8 cellular contexts compared by ENCODE assay signal in genomic region chr7:39952378-39952777, GRCh38. TPM values are rescaled to one million over a fixed set of nuclear protein-coding genes. Genes with fewer than 3 reads are reported as not detected.
A peak's percentile ranks its signal among the peaks of the same experiment; 100 is the strongest.
DNase-seq lines count a peak whose midpoint lies in the region; ATAC-seq, FAIRE-seq and TF ChIP-seq lines count a peak whose summit lies in the region.

No MANE protein-coding gene starts in this region.

- no peaks in the 10 kb centered on the region for H3K9me3 ChIP-seq in HEK293 (ENCODE audit: control insufficient read depth, insufficient read depth, low read depth, low read length)
- H3K9me3 ChIP-seq in keratinocyte (ENCODE audit: control insufficient read depth, low read depth, low read length): no peaks in the 10 kb centered on the region
- no peaks in the 10 kb centered on the region for H3K9me3 ChIP-seq in upper lobe of left lung

- peaks cover 3% of the 10 kb centered on the region for H4K20me1 ChIP-seq in keratinocyte (ENCODE audit: control insufficient read depth, extremely low read depth, insufficient read depth, low read length)

- peak overlapping the region; percentile 79 for H3K4me2 ChIP-seq in keratinocyte (ENCODE audit: control insufficient read depth, extremely low read depth, insufficient read depth, low read depth, low read length)

- peak overlapping the region; percentile 96 for H3K4me3 Mint-ChIP-seq in activated T-helper 2 cell treated with anti-CD3 and anti-CD28 coated beads, Interferon-gamma antibody, Interleukin-2, Interleukin-4, amounts not matched to agents 10 μg/mL and 5 μg/mL and 100 μg/mL, durations not matched to agents 14 hours and 24 hours and 36 hours (ENCODE audit: low read depth)

- H3K9me1 ChIP-seq in keratinocyte (ENCODE audit: control insufficient read depth, extremely low read depth, insufficient read depth, low read length): no peaks in the 10 kb centered on the region

- no peak for TF ChIP-seq EP300 in upper lobe of left lung (IDR thresholded peaks at IDR 0.05)

- no peaks in the 10 kb centered on the region for H3K27me3 ChIP-seq in keratinocyte (ENCODE audit: control insufficient read depth, extremely low read depth, insufficient read depth, low read length)
- H3K27me3 ChIP-seq in upper lobe of left lung: no peaks in the 10 kb centered on the region

- CTCF ChIA-PET in HEK293 (lab: Yijun Ruan, JAX): interaction anchor here (0.6 to 0.9 kb wide), 4 partner anchors 21 to 95 kb away, joined by 3 to 4 read pairs (median 3); no protein-coding TSS in a partner anchor

- H3K27ac Mint-ChIP-seq in activated T-helper 2 cell treated with anti-CD3 and anti-CD28 coated beads, Interferon-gamma antibody, Interleukin-2, Interleukin-4, amounts not matched to agents 10 μg/mL and 5 μg/mL and 100 μg/mL, durations not matched to agents 14 hours and 24 hours and 36 hours: peak overlapping the region; percentile 54

- no peak for TF ChIP-seq POLR2A in upper lobe of left lung (IDR thresholded peaks at IDR 0.05)

- H3K27me3 Mint-ChIP-seq in activated T-helper 2 cell treated with anti-CD3 and anti-CD28 coated beads, Interferon-gamma antibody, Interleukin-2, Interleukin-4, amounts not matched to agents 10 μg/mL and 5 μg/mL and 100 μg/mL, durations not matched to agents 14 hours and 24 hours and 36 hours (ENCODE audit: low read depth): no peaks in the 10 kb centered on the region

- H3K9ac ChIP-seq in keratinocyte (ENCODE audit: control insufficient read depth, extremely low read depth, insufficient read depth, low read length): peak overlapping the region; percentile 95

- dilution Hi-C loops in keratinocyte (cut with MboI; ENCODE audit: extremely low pct_ligation_motif_present, low sequenced_read_pairs): no loop called here

- H3K27ac ChIP-seq in HEK293 (ENCODE audit: extremely low read depth, low read depth, low read length) (peak overlapping the region; percentile 99; the same call in 1 of the 2 replicates), keratinocyte (ENCODE audit: control insufficient read depth, insufficient read depth, low read length) (peak overlapping the region; percentile 97), upper lobe of left lung (peak overlapping the region; percentile 98 to 100 (median 99))

- H3K4me3 ChIP-seq in HEK293 (ENCODE audit: low read depth, low read length) (peak overlapping the region; percentile 99), keratinocyte (ENCODE audit: control insufficient read depth in 2 of 3, extremely low read depth in 1 of 3, insufficient read depth in 2 of 3, low read depth in 1 of 3, low read length in 3 of 3) (peak overlapping the region; percentile 92 to 96 (median 94)), upper lobe of left lung (peak overlapping the region; percentile 72 to 93 (median 89))

- H3K36me3 ChIP-seq in HEK293 (ENCODE audit: control insufficient read depth in 2 of 2, insufficient read depth in 1 of 2, low read length in 2 of 2): peaks cover 0 to 6% of the 10 kb centered on the region in 2 experiments; a peak in 1 of 3 replicates
- H3K36me3 ChIP-seq in keratinocyte (ENCODE audit: control insufficient read depth in 2 of 2, extremely low read depth in 1 of 2, insufficient read depth in 2 of 2, low read length in 2 of 2): no peaks in the 10 kb centered on the region
- H3K36me3 ChIP-seq in upper lobe of left lung: no peaks in the 10 kb centered on the region

- DNase-seq in A172 (ENCODE audit: low spot score): peak; percentile 16
- no peak for DNase-seq in activated T-helper 2 cell treated with anti-CD3 and anti-CD28 coated beads, Interferon-gamma antibody, Interleukin-2, Interleukin-4, amounts not matched to agents 10 μg/mL and 5 μg/mL and 100 μg/mL, durations not matched to agents 14 hours and 24 hours and 36 hours (ENCODE audit: low spot score)
- DNase-seq in keratinocyte (ENCODE audit: low read depth, low spot score): no peak
- DNase-seq in upper lobe of left lung: no peak
- no peak for DNase-seq in NCI-H1417 (lab: John Stamatoyannopoulos, UW)
- DNase-seq in DMS79 (lab: John Stamatoyannopoulos, UW): no peak

- H2AFZ ChIP-seq in keratinocyte (ENCODE audit: control insufficient read depth, low read length): no peak overlapping the region

- 8% methylated on average over 2 of the region's 2 CpGs for WGBS in upper lobe of left lung, 2 donors

- H3K4me1 ChIP-seq in HEK293 (ENCODE audit: control insufficient read depth, insufficient read depth, low read length) (peaks cover 5% of the 10 kb centered on the region; the same call in 1 of the 2 replicates), keratinocyte (ENCODE audit: control insufficient read depth, extremely low read depth, insufficient read depth, low read length) (peaks cover 6% of the 10 kb centered on the region), upper lobe of left lung (peaks cover 28 to 59% (median 38%) of the 10 kb centered on the region in 4 donors)

- no peaks in the 10 kb centered on the region for H3K9me3 Mint-ChIP-seq in activated T-helper 2 cell treated with anti-CD3 and anti-CD28 coated beads, Interferon-gamma antibody, Interleukin-2, Interleukin-4, amounts not matched to agents 10 μg/mL and 5 μg/mL and 100 μg/mL, durations not matched to agents 14 hours and 24 hours and 36 hours

- intact Hi-C loops in activated T-helper 2 cell treated with anti-CD3 and anti-CD28 coated beads, Interferon-gamma antibody, Interleukin-2, Interleukin-4, amounts not matched to agents 10 μg/mL and 5 μg/mL and 100 μg/mL, durations not matched to agents 14 hours and 24 hours and 36 hours (cut with micrococcal nuclease): loop anchor here (2.0 to 10.0 kb wide), 4 partner anchors 34 to 385 kb away; partner anchors contain the start of gene YAE1

- peaks cover 44% of the 10 kb centered on the region for H3K36me3 Mint-ChIP-seq in activated T-helper 2 cell treated with anti-CD3 and anti-CD28 coated beads, Interferon-gamma antibody, Interleukin-2, Interleukin-4, amounts not matched to agents 10 μg/mL and 5 μg/mL and 100 μg/mL, durations not matched to agents 14 hours and 24 hours and 36 hours (ENCODE audit: low read depth)

- TF ChIP-seq CTCF in HEK293 (tag by site-specific recombination; IDR thresholded peaks at IDR 0.05): no peak
- TF ChIP-seq CTCF in keratinocyte (optimal IDR thresholded peaks at IDR 0.05 in 1 of 3, IDR thresholded peaks at IDR 0.05 in 1 of 3, conservative IDR thresholded peaks at IDR 0.05 in 1 of 3; ENCODE audit: extremely low read depth in 1 of 3, insufficient read depth in 2 of 3, low read length in 3 of 3): no peak
- TF ChIP-seq CTCF in upper lobe of left lung (IDR thresholded peaks at IDR 0.05): no peak

- peaks cover 42% of the 10 kb centered on the region for H3K4me1 Mint-ChIP-seq in activated T-helper 2 cell treated with anti-CD3 and anti-CD28 coated beads, Interferon-gamma antibody, Interleukin-2, Interleukin-4, amounts not matched to agents 10 μg/mL and 5 μg/mL and 100 μg/mL, durations not matched to agents 14 hours and 24 hours and 36 hours (ENCODE audit: low read depth)

- FAIRE-seq in keratinocyte (lab: Jason Lieb, UNC): no peak

- POLR2A ChIA-PET in HEK293 (lab: Yijun Ruan, JAX): no interaction called here

- ATAC-seq in upper lobe of left lung (ENCODE audit: low FRiP score in 2 of 2): no peak
- ATAC-seq in HG03095 (IDR thresholded peaks at IDR 0.05; ENCODE audit: unreplicated experiment): no peak

- peaks cover 71% of the 10 kb centered on the region for H3K79me2 ChIP-seq in keratinocyte (ENCODE audit: control insufficient read depth, insufficient read depth, low read length)

TF ChIP-seq in HEK293, 187 proteins besides CTCF, POLR2A, EP300 and RAD21:
- no peak for TF ChIP-seq ZNF624 (tag by site-specific recombination; IDR thresholded peaks at IDR 0.05)
- no peak for TF ChIP-seq ZNF19 (tag by site-specific recombination; IDR thresholded peaks at IDR 0.05; ENCODE audit: low read depth)
TF ChIP-seq in HEK293: peak in this region for 0.

RNA-seq across cellular contexts. Expression of gene CDK13, which starts 2.3 kb away (rescaled TPM):
- 49.3 and 53.2 TPM in 2 replicates for total RNA-seq in A172 (2014; rRNA removed; shearing (Covaris generic))
- 45.5 and 47.4 TPM in 2 replicates for total RNA-seq in activated T-helper 2 cell treated with anti-CD3 and anti-CD28 coated beads, Interferon-gamma antibody, Interleukin-2, Interleukin-4, amounts not matched to agents 10 μg/mL and 5 μg/mL and 100 μg/mL, durations not matched to agents 14 hours and 24 hours and 36 hours
- 22.0 to 30.7 TPM (median 25.4 TPM) in 3 replicates for polyA plus RNA-seq in keratinocyte
- polyA plus RNA-seq in keratinocyte (2011; ENCODE audit: low read depth): 28.9 TPM
- polyA plus RNA-seq in keratinocyte (2011; cell fraction: cytosol; rRNA removed): 11.7 and 23.7 TPM in 2 replicates
- polyA plus RNA-seq in keratinocyte (2011; cell fraction: nucleus; rRNA removed): 49.2 and 52.8 TPM in 2 replicates
- polyA plus RNA-seq in keratinocyte (2012; ENCODE audit: low replicate concordance): 20.8 and 23.7 TPM in 2 replicates
- polyA minus RNA-seq in keratinocyte: 27.6 to 74.1 TPM (median 50.2 TPM) in 3 replicates
- 19.4 TPM for polyA minus RNA-seq in keratinocyte (2011; cell fraction: cytosol; rRNA and poly(A)+ RNA removed)
- 42.1 and 77.6 TPM in 2 replicates for polyA minus RNA-seq in keratinocyte (2011; cell fraction: nucleus; rRNA and poly(A)+ RNA removed)
- 100 to 1,000 TPM in 2 of 6 donors, 10 to 100 TPM in 4; 39.0 to 145 (median 77.3) TPM for total RNA-seq in upper lobe of left lung
